Comparison of ENCODE assay signal across 10 cellular contexts in genomic region chr14:99524091-99524661, GRCh38. TPM values are rescaled to one million over a fixed set of nuclear protein-coding genes. Genes with fewer than 3 reads are reported as not detected.
DNase-seq lines count a peak whose midpoint lies in the region; ATAC-seq and TF ChIP-seq lines count a peak whose summit lies in the region.
"Had no signal": no experiment of that assay in that cellular context is flagged by ENCODE, and none has a peak within 500 bp of the region (broad histone marks: within the 10 kb centered on the region; RNA-seq: fewer than 3 reads in every experiment).

No MANE protein-coding gene starts in this region.

- peak overlapping the region in 1 of 8 donors; percentile 64 for H3K27ac ChIP-seq in spleen
- H3K27ac ChIP-seq: breast epithelium had no signal

- no peak for TF ChIP-seq POLR2A in spleen (IDR thresholded peaks at IDR 0.05)

- DNase-seq in NCI-H2029 (lab: John Stamatoyannopoulos, UW) (peak; percentile 16), astrocyte of the spinal cord (ENCODE audit: low read depth, low spot score) (peak; percentile 26), left kidney (ENCODE audit: low read depth, low spot score) (peak; percentile 43), spleen (peak; percentile 73), SKM-1 treated with dmso at 0.1 percent for 144 hours (lab: John Stamatoyannopoulos, UW; ENCODE audit: unreplicated experiment) (no peak)
- DNase-seq: Kasumi-1 had no signal

- no peaks in the 10 kb centered on the region for H3K9me3 ChIP-seq in spleen
- H3K9me3 ChIP-seq: breast epithelium had no signal

- 72 to 87% (median 78%) methylated on average over 15 to 16 of the region's 16 CpGs for WGBS in spleen, 5 donors

- H3K4me1 ChIP-seq in spleen, result peaks cover 6 to 55% (median 29%) of the 10 kb centered on the region in 6 donors

- TF ChIP-seq CTCF in astrocyte of the spinal cord (IDR thresholded peaks at IDR 0.05; ENCODE audit: low read depth, low read length) (no peak), spleen (IDR thresholded peaks at IDR 0.05 in 8 of 11, conservative IDR thresholded peaks at IDR 0.05 in 3 of 11) (no peak)

- ATAC-seq in GM18502 (IDR thresholded peaks at IDR 0.05; ENCODE audit: poor library complexity, unreplicated experiment) (no peak), HG03354 (IDR thresholded peaks at IDR 0.05; ENCODE audit: poor library complexity, severe bottlenecking, unreplicated experiment) (no peak), HG02678 (IDR thresholded peaks at IDR 0.05; ENCODE audit: unreplicated experiment) (no peak)

- in situ Hi-C loops in astrocyte of the spinal cord (cut with HindIII; ENCODE audit: low sequenced_read_pairs), result no loop called here

- H3K4me3 ChIP-seq in astrocyte of the spinal cord (ENCODE audit: low read depth, low read length) (no peak overlapping the region), spleen (no peak overlapping the region)
- H3K4me3 ChIP-seq: breast epithelium had no signal

- H3K36me3 ChIP-seq in spleen, result no peaks in the 10 kb centered on the region
- H3K36me3 ChIP-seq: breast epithelium had no signal

- intact Hi-C loops in spleen (cut with DNase I; ENCODE audit: low total_unique reads), result no loop called here

- H3K27me3 ChIP-seq in spleen (replicated peaks in 1 of 7), result no peaks in the 10 kb centered on the region
- H3K27me3 ChIP-seq: breast epithelium had no signal

RNA-seq across cellular contexts. Expression of gene CCNK, which starts 43.0 kb away (rescaled TPM):
- total RNA-seq in spleen, result 10 to 100 TPM; 38.3 to 58.3 (median 50.3) TPM
- 10 to 100 TPM; 11.8 to 15.5 (median 12.8) TPM for polyA plus RNA-seq in spleen

RNA-seq across cellular contexts. Expression of gene SETD3, which starts 43.5 kb away (rescaled TPM):
- 10 to 100 TPM; 47.9 to 84.4 (median 64.6) TPM for total RNA-seq in spleen
- polyA plus RNA-seq in spleen, result 10 to 100 TPM; 18.1 to 28.4 (median 19.1) TPM
